ENCODE assay signal across 8 cellular contexts in the genomic region with DNA sequence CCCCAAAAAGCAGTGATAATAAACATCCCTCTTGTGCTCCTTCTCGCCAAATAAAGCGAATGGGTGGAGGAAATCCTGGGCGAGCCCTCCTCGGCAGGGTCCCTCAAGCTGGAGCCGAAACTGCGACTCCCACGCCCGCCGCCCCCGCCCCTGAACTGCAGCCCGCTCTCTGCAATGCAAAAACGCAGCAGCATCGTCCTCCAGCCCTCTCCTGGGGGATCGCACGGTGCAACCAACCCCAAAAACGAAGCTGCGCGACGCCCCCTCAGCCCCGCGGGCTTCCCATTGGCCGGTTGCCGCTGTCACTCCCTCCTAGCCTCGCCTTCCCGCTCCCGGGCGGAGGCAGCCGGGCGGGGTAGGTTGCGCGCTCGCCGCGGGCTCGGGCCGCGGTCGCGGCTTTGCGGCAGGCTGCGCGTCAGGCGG. TPM values are rescaled to one million over a fixed set of nuclear protein-coding genes. Genes with fewer than 3 reads are reported as not detected.
DNase-seq lines count a peak whose midpoint lies in the region; ATAC-seq and TF ChIP-seq lines count a peak whose summit lies in the region.

A gene with protein sequence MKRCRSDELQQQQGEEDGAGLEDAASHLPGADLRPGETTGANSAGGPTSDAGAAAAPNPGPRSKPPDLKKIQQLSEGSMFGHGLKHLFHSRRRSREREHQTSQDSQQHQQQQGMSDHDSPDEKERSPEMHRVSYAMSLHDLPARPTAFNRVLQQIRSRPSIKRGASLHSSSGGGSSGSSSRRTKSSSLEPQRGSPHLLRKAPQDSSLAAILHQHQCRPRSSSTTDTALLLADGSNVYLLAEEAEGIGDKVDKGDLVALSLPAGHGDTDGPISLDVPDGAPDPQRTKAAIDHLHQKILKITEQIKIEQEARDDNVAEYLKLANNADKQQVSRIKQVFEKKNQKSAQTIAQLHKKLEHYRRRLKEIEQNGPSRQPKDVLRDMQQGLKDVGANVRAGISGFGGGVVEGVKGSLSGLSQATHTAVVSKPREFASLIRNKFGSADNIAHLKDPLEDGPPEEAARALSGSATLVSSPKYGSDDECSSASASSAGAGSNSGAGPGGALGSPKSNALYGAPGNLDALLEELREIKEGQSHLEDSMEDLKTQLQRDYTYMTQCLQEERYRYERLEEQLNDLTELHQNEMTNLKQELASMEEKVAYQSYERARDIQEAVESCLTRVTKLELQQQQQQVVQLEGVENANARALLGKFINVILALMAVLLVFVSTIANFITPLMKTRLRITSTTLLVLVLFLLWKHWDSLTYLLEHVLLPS (plus strand): TSS at position 363 of the 423 bp plus-strand sequence. CDS start 619 bp downstream, outside the sequence.

- H3K9ac ChIP-seq in liver (ENCODE audit: low read depth in 1 of 2, low read length in 2 of 2): no peak within 1 kb of the TSS

- no peak for TF ChIP-seq POLR2A in GM18505 (IDR thresholded peaks at IDR 0.05; ENCODE audit: borderline replicate concordance, extremely low read depth, insufficient read depth, insufficient read length)

- H3K9me3 Mint-ChIP-seq in activated CD8-positive, alpha-beta T cell treated with anti-CD3 and anti-CD28 coated beads for 36 hours: no peaks in the 10 kb centered on the region

- H3K27ac ChIP-seq in dorsolateral prefrontal cortex: peak within 1 kb of the TSS; percentile 70 to 100 (median 92)
- H3K27ac ChIP-seq in liver (ENCODE audit: low read depth in 1 of 2, low read length in 2 of 2): no peak within 1 kb of the TSS

- no peak for TF ChIP-seq RAD21 in liver (IDR thresholded peaks at IDR 0.05)

- H3K27me3 Mint-ChIP-seq in activated CD8-positive, alpha-beta T cell treated with anti-CD3 and anti-CD28 coated beads for 36 hours: peaks cover 19% of the 10 kb centered on the region

- POLR2A ChIA-PET in activated CD8-positive, alpha-beta T cell treated with anti-CD3 and anti-CD28 coated beads for 36 hours (lab: Charles Lee): interaction anchor here (1.0 to 4.2 kb wide), 10 partner anchors 9 to 82 kb away, joined by 3 to 21 read pairs (median 5); no protein-coding TSS in a partner anchor

- H3K4me3 ChIP-seq in dorsolateral prefrontal cortex: peak within 1 kb of the TSS; percentile 67 to 90 (median 78)
- H3K4me3 ChIP-seq in liver (ENCODE audit: low read depth in 1 of 3, low read length in 3 of 3): peak within 1 kb of the TSS; percentile 18 to 66 (median 48)

- ATAC-seq in GM18505 (IDR thresholded peaks at IDR 0.05; ENCODE audit: unreplicated experiment) (peak; percentile 91), GM19467 (IDR thresholded peaks at IDR 0.05; ENCODE audit: unreplicated experiment) (no peak)
- ATAC-seq in activated CD8-positive, alpha-beta T cell treated with anti-CD3 and anti-CD28 coated beads for 36 hours: peak; percentile 87

- peak within 1 kb of the TSS; percentile 89 for H3K4me3 Mint-ChIP-seq in activated CD8-positive, alpha-beta T cell treated with anti-CD3 and anti-CD28 coated beads for 36 hours

- no peaks in the 10 kb centered on the region for H3K9me3 ChIP-seq in liver (ENCODE audit: control insufficient read depth in 4 of 4, low read length in 3 of 4)

- TF ChIP-seq CTCF in activated CD8-positive, alpha-beta T cell treated with anti-CD3 and anti-CD28 coated beads for 36 hours (IDR thresholded peaks at IDR 0.05): no peak
- TF ChIP-seq CTCF in dorsolateral prefrontal cortex (IDR thresholded peaks at IDR 0.05 in 54 of 56, conservative IDR thresholded peaks at IDR 0.05 in 2 of 56; ENCODE audit: low read depth in 1 of 56, partially characterized antibody in 56 of 56): peak in 11 of 56 donors; percentile 8 to 46 (median 21)
- no peak for TF ChIP-seq CTCF in liver (IDR thresholded peaks at IDR 0.05; ENCODE audit: low read depth, low read length, missing input control)

- peaks cover 42% of the 10 kb centered on the region for H3K4me1 Mint-ChIP-seq in activated CD8-positive, alpha-beta T cell treated with anti-CD3 and anti-CD28 coated beads for 36 hours (ENCODE audit: low read depth)

- under 1% methylated on average over 43 of the region's 43 CpGs for WGBS in liver

- H3K36me3 Mint-ChIP-seq in activated CD8-positive, alpha-beta T cell treated with anti-CD3 and anti-CD28 coated beads for 36 hours (ENCODE audit: low read depth): no peaks in the 10 kb centered on the region

- H3K4me1 ChIP-seq in liver (ENCODE audit: control insufficient read depth in 4 of 4, insufficient read depth in 4 of 4, low read length in 3 of 4): peaks cover 0 to 28% (median 19%) of the 10 kb centered on the region in 4 donors

- intact Hi-C loops in activated CD8-positive, alpha-beta T cell treated with anti-CD3 and anti-CD28 coated beads for 36 hours (cut with micrococcal nuclease): loop anchor here (2.0 kb wide), 2 partner anchors 17 to 29 kb away; a partner anchor contains a TSS
- intact Hi-C loops in dorsolateral prefrontal cortex (cut with DNase I): loop anchor here (1.0 kb wide), 1 partner anchor 16 kb away; a partner anchor contains a TSS

- H3K36me3 ChIP-seq in liver (ENCODE audit: control insufficient read depth in 4 of 4, insufficient read depth in 3 of 4, low read depth in 1 of 4, low read length in 3 of 4): no peaks in the 10 kb centered on the region

- DNase-seq in HPDE6-E6E7 (ENCODE audit: extremely low spot score) (peak; percentile 84), NCI-H82 treated with DMSO at 0.1 percent for 48 hours (lab: John Stamatoyannopoulos, UW; ENCODE audit: unreplicated experiment) (peak; percentile 96), dorsolateral prefrontal cortex (peak; percentile 91 to 99 (median 95))
- peak; percentile 93 for DNase-seq in activated CD8-positive, alpha-beta T cell treated with anti-CD3 and anti-CD28 coated beads for 36 hours
- DNase-seq in stimulated activated CD4-positive, alpha-beta T cell treated with anti-CD3 and anti-CD28 coated beads, Interleukin-2, amount 100 ng/mL, for 48 hours: peak; percentile 76 to 79

- H3K27me3 ChIP-seq in dorsolateral prefrontal cortex (no peaks in the 10 kb centered on the region), liver (ENCODE audit: control insufficient read depth in 4 of 4, insufficient read depth in 4 of 4, low read length in 3 of 4) (peaks cover 0 to 2% (median 0%) of the 10 kb centered on the region in 4 donors)

- H3K27ac Mint-ChIP-seq in activated CD8-positive, alpha-beta T cell treated with anti-CD3 and anti-CD28 coated beads for 36 hours: peak within 1 kb of the TSS; percentile 93

- CTCF ChIA-PET in activated CD8-positive, alpha-beta T cell treated with anti-CD3 and anti-CD28 coated beads for 36 hours (lab: Charles Lee): interaction anchor here (0.6 to 17.4 kb wide), 16 partner anchors 9 to 238 kb away, joined by 3 to 411 read pairs (median 6); a partner anchor contains a TSS

TF ChIP-seq in liver, 16 proteins besides CTCF, POLR2A, EP300 and RAD21:
- TF ChIP-seq, protein P1, sequence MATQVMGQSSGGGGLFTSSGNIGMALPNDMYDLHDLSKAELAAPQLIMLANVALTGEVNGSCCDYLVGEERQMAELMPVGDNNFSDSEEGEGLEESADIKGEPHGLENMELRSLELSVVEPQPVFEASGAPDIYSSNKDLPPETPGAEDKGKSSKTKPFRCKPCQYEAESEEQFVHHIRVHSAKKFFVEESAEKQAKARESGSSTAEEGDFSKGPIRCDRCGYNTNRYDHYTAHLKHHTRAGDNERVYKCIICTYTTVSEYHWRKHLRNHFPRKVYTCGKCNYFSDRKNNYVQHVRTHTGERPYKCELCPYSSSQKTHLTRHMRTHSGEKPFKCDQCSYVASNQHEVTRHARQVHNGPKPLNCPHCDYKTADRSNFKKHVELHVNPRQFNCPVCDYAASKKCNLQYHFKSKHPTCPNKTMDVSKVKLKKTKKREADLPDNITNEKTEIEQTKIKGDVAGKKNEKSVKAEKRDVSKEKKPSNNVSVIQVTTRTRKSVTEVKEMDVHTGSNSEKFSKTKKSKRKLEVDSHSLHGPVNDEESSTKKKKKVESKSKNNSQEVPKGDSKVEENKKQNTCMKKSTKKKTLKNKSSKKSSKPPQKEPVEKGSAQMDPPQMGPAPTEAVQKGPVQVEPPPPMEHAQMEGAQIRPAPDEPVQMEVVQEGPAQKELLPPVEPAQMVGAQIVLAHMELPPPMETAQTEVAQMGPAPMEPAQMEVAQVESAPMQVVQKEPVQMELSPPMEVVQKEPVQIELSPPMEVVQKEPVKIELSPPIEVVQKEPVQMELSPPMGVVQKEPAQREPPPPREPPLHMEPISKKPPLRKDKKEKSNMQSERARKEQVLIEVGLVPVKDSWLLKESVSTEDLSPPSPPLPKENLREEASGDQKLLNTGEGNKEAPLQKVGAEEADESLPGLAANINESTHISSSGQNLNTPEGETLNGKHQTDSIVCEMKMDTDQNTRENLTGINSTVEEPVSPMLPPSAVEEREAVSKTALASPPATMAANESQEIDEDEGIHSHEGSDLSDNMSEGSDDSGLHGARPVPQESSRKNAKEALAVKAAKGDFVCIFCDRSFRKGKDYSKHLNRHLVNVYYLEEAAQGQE (IDR thresholded peaks at IDR 0.05): no peak
- peak; percentile 20 for TF ChIP-seq SP1 (IDR thresholded peaks at IDR 0.05)

RNA-seq across cellular contexts. Expression of the gene that starts here (rescaled TPM):
- 1 to 10 TPM; 6.6 to 7.1 TPM for total RNA-seq in activated CD8-positive, alpha-beta T cell treated with anti-CD3 and anti-CD28 coated beads for 36 hours
- total RNA-seq in dorsolateral prefrontal cortex: 100 to 1,000 TPM in 42 of 120 experiments, 10 to 100 TPM in 78; 52.9 to 143 (median 93.9) TPM
- 100 to 1,000 TPM in 1 of 2 donors, under 1 TPM in 1; 0.25 to 452 TPM for total RNA-seq in liver
- under 1 TPM; 0.06 to 0.17 TPM for polyA plus RNA-seq in liver

Comparison
In these comparisons a context has a peak if more than half of its experiments do, and no peak if none do; other contexts are left out.
1. H3K27ac ChIP-seq: peak in dorsolateral prefrontal cortex (59 of 59); none in liver (0 of 2).
2. Peak in every context shown above with its lines, with median percentiles within 50 percentile points of each other: DNase-seq.